ENCODE assay signal across 32 cellular contexts in the genomic region with DNA sequence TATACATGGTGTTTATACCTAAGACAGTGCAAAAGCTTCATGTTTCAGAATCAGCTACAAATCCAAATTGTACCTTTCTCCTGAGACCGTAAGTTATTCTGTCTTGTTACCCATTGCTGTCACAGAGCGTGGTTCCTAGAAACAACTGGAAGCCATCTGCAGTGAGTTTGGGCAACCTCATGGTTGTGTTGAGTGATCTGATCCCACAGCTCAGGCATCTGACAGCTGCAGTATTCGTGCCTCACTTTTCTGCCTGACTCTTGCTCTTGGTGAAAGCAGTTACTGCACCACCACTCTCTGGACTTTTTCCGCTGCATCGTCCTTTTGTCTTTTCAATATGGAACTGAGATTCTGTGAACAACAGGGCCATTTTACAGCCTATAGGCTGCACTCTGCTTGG.
"Had no signal": no experiment of that assay in that cellular context is flagged by ENCODE, and none has a peak within 500 bp of the region (broad histone marks: within the 10 kb centered on the region; RNA-seq: fewer than 3 reads in every experiment).

No MANE protein-coding gene starts in this region.

- H2AFZ ChIP-seq: parathyroid adenoma had no signal

- H3K79me2 ChIP-seq: parathyroid adenoma had no signal

- H3K4me3 Mint-ChIP-seq: naive B cell; naive thymus-derived CD8-positive, alpha-beta T cell; natural killer cell treated with Interleukin-12 subunit alpha and Interleukin-12 subunit beta and Interleukin-15 and Interleukin-18, amount 100 ng/mL, for 72 hours; nephron progenitor cell; neural crest cell; stimulated activated effector memory CD8-positive, alpha-beta T cell treated with anti-CD3 and anti-CD28 coated beads, Interleukin-12 subunit alpha, Interleukin-12 subunit beta, amount 100 ng/mL, for 72 hours; stimulated activated naive B cell treated with anti-CD40 and anti-IgM and Interleukin-4, amounts not matched to agents 10 μg/mL and 1 μg/mL and 100 μg/mL, for 72 hours; stimulated activated naive CD8-positive, alpha-beta T cell treated with anti-CD3 and anti-CD28 coated beads, Interleukin-15, Interleukin-2, amounts not matched to agents 100 ng/mL and 50 ng/mL, for 24 hours; type B pancreatic cell had no signal

- H3K4me3 ChIP-seq: ovary, psoas muscle, right lobe of liver, sigmoid colon, skin epidermis, smooth muscle cell, spleen, stomach, thoracic aorta, thyroid gland, tibial nerve, upper lobe of right lung, uterus had no signal

- H3K4me2 ChIP-seq: smooth muscle cell had no signal

- H3K9ac ChIP-seq: parathyroid adenoma had no signal

- H3K36me3 Mint-ChIP-seq: naive B cell; naive thymus-derived CD8-positive, alpha-beta T cell; natural killer cell treated with Interleukin-12 subunit alpha and Interleukin-12 subunit beta and Interleukin-15 and Interleukin-18, amount 100 ng/mL, for 72 hours; stimulated activated effector memory CD8-positive, alpha-beta T cell treated with anti-CD3 and anti-CD28 coated beads, Interleukin-12 subunit alpha, Interleukin-12 subunit beta, amount 100 ng/mL, for 72 hours; stimulated activated naive B cell treated with anti-CD40 and anti-IgM and Interleukin-4, amounts not matched to agents 10 μg/mL and 1 μg/mL and 100 μg/mL, for 72 hours; type B pancreatic cell had no signal

- H3K27ac ChIP-seq: neutrophil, ovary, parathyroid adenoma, psoas muscle, right lobe of liver, sigmoid colon, skin epidermis, spleen, stomach, thoracic aorta, thyroid gland, tibial nerve, upper lobe of right lung, uterus had no signal

- H3K4me1 ChIP-seq: right lobe of liver, thyroid gland, uterus had no signal

- H3K27me3 Mint-ChIP-seq: stimulated activated naive B cell treated with anti-CD40 and anti-IgM and Interleukin-4, amounts not matched to agents 10 μg/mL and 1 μg/mL and 100 μg/mL, for 72 hours; stimulated activated naive CD8-positive, alpha-beta T cell treated with anti-CD3 and anti-CD28 coated beads, Interleukin-15, Interleukin-2, amounts not matched to agents 100 ng/mL and 50 ng/mL, for 24 hours had no signal

- DNase-seq: naive B cell; naive thymus-derived CD8-positive, alpha-beta T cell; nephron progenitor cell; occipital lobe; ovary; posterior cingulate gyrus; psoas muscle; right cardiac atrium; right lobe of liver; sigmoid colon; spleen; stimulated activated CD4-positive, alpha-beta T cell treated with anti-CD3 and anti-CD28 coated beads, Interleukin-12 subunit alpha, Interleukin-12 subunit beta, amount 100 ng/mL, for 4 hours; stimulated activated CD4-positive, alpha-beta T cell treated with anti-CD3 and anti-CD28 coated beads, Interleukin-1b, Interleukin-23, amount 100 ng/mL, for 48 hours; stimulated activated CD4-positive, alpha-beta T cell treated with anti-CD3 and anti-CD28 coated beads, Interleukin-4, amount 100 ng/mL, for 24 hours; stimulated activated naive B cell treated with anti-CD40 and anti-IgM and Interleukin-4, amounts not matched to agents 10 μg/mL and 1 μg/mL and 100 μg/mL, for 72 hours; stimulated activated naive CD4-positive, alpha-beta T cell treated with Interleukin-2 at 50 U/mL for 16 hours; stomach; thyroid gland; upper lobe of right lung; uterus had no signal

- H3K36me3 ChIP-seq: neutrophil, ovary, right lobe of liver, sigmoid colon, spleen, stomach, thoracic aorta, thyroid gland, tibial nerve, upper lobe of right lung, uterus had no signal

- H3K9me3 ChIP-seq: neutrophil, ovary, psoas muscle, right lobe of liver, sigmoid colon, spleen, stomach, thoracic aorta, thyroid gland, tibial nerve, upper lobe of right lung, uterus had no signal

- H3K27me3 ChIP-seq: neutrophil, ovary, right lobe of liver, sigmoid colon, stomach, thyroid gland, tibial nerve, upper lobe of right lung, uterus had no signal

- H3K4me1 Mint-ChIP-seq: naive B cell; naive thymus-derived CD8-positive, alpha-beta T cell; nephron progenitor cell; neural crest cell; stimulated activated effector memory CD8-positive, alpha-beta T cell treated with anti-CD3 and anti-CD28 coated beads, Interleukin-12 subunit alpha, Interleukin-12 subunit beta, amount 100 ng/mL, for 72 hours; stimulated activated naive B cell treated with anti-CD40 and anti-IgM and Interleukin-4, amounts not matched to agents 10 μg/mL and 1 μg/mL and 100 μg/mL, for 72 hours had no signal

- H3K27ac Mint-ChIP-seq: naive B cell; naive thymus-derived CD8-positive, alpha-beta T cell; natural killer cell treated with Interleukin-12 subunit alpha and Interleukin-12 subunit beta and Interleukin-15 and Interleukin-18, amount 100 ng/mL, for 72 hours; nephron progenitor cell; progenitor cell of endocrine pancreas; stimulated activated effector memory CD8-positive, alpha-beta T cell treated with anti-CD3 and anti-CD28 coated beads, Interleukin-12 subunit alpha, Interleukin-12 subunit beta, amount 100 ng/mL, for 72 hours; stimulated activated naive B cell treated with anti-CD40 and anti-IgM and Interleukin-4, amounts not matched to agents 10 μg/mL and 1 μg/mL and 100 μg/mL, for 72 hours; stimulated activated naive CD8-positive, alpha-beta T cell treated with anti-CD3 and anti-CD28 coated beads, Interleukin-15, Interleukin-2, amounts not matched to agents 100 ng/mL and 50 ng/mL, for 24 hours; type B pancreatic cell had no signal
